2 cellular contexts compared by ENCODE assay signal in genomic region chr7:106486331-106486730, GRCh38.
TF ChIP-seq lines count a peak whose summit lies in the region.

No MANE protein-coding gene starts in this region.

TF ChIP-seq in liver, 16 proteins besides CTCF, POLR2A, EP300 and RAD21 (continued from another document):
- no peak for TF ChIP-seq REST (IDR thresholded peaks at IDR 0.05)
- TF ChIP-seq JUND (IDR thresholded peaks at IDR 0.05): peak; percentile 55 to 59
- TF ChIP-seq FOXA2 (IDR thresholded peaks at IDR 0.05): no peak
- TF ChIP-seq HNF4A (conservative IDR thresholded peaks at IDR 0.05): peak; percentile 71 to 84
- TF ChIP-seq ZBTB33 (IDR thresholded peaks at IDR 0.05): no peak
- peak; percentile 13 for TF ChIP-seq ATF3 (IDR thresholded peaks at IDR 0.05)
- peak; percentile 86 for TF ChIP-seq SP1 (IDR thresholded peaks at IDR 0.05)
- peak; percentile 40 for TF ChIP-seq YY1 (IDR thresholded peaks at IDR 0.05)
- no peak for TF ChIP-seq FOXA1 (IDR thresholded peaks at IDR 0.05)
- TF ChIP-seq EGR1 (IDR thresholded peaks at IDR 0.05; ENCODE audit: low read depth in 2 of 2): no peak
- peak; percentile 0 for TF ChIP-seq NR2F2 (IDR thresholded peaks at IDR 0.05)

TF ChIP-seq in HepG2, 621 proteins besides CTCF, POLR2A, EP300 and RAD21 (continued from another document):
- no peak for TF ChIP-seq HMGXB3 (CRISPR knock-in tag; IDR thresholded peaks at IDR 0.05; ENCODE audit: borderline replicate concordance)
- TF ChIP-seq EZH2 (conservative IDR thresholded peaks at IDR 0.05; ENCODE audit: low read depth, low read length): no peak
